15 cellular contexts compared by ENCODE assay signal in genomic region chr2:137179542-137179941, GRCh38.
DNase-seq lines count a peak whose midpoint lies in the region; ATAC-seq and TF ChIP-seq lines count a peak whose summit lies in the region.
"Had no signal": no experiment of that assay in that cellular context is flagged by ENCODE, and none has a peak within 500 bp of the region (broad histone marks: within the 10 kb centered on the region; RNA-seq: fewer than 3 reads in every experiment).

No MANE protein-coding gene starts in this region.

- H3K4me3 Mint-ChIP-seq in nephron progenitor cell: no peak overlapping the region
- H3K4me3 Mint-ChIP-seq: CD8-positive, alpha-beta memory T cell had no signal

- H3K9me3 Mint-ChIP-seq in nephron progenitor cell: no peaks in the 10 kb centered on the region

- H4K20me1 ChIP-seq in SK-N-SH (ENCODE audit: insufficient read depth): no peaks in the 10 kb centered on the region

- H3K36me3 ChIP-seq in SK-N-SH (replicated peaks in 1 of 2; ENCODE audit: control insufficient read depth in 1 of 2, insufficient read depth in 2 of 2, low read length in 1 of 2): no peaks in the 10 kb centered on the region
- H3K36me3 ChIP-seq in skeletal muscle satellite cell (ENCODE audit: insufficient read depth, low read length): no peaks in the 10 kb centered on the region

- H3K9ac ChIP-seq in SK-N-SH (no peak overlapping the region), skeletal muscle satellite cell (ENCODE audit: low read depth, low read length) (no peak overlapping the region)

- no peaks in the 10 kb centered on the region for H3K9me2 ChIP-seq in SK-N-SH

- DNase-seq in SK-N-SH: no peak
- peak; percentile 67 for DNase-seq in RWPE1 (ENCODE audit: low spot score)
- DNase-seq in epithelial cell of prostate (ENCODE audit: low read depth, low spot score): no peak
- DNase-seq in nephron progenitor cell: no peak
- no peak for DNase-seq in NCI-H82 treated with DMSO at 0.1 percent for 48 hours (lab: John Stamatoyannopoulos, UW; ENCODE audit: unreplicated experiment)
- DNase-seq in AG08395 (ENCODE audit: low spot score): no peak
- DNase-seq: CD8-positive, alpha-beta memory T cell; H7; MM.1S; NCI-H1105; NCI-H187; SHP77 had no signal

- TF ChIP-seq CTCF in SK-N-SH (IDR thresholded peaks at IDR 0.05) (no peak), RWPE1 (conservative IDR thresholded peaks at IDR 0.05; ENCODE audit: low read depth) (no peak), nephron progenitor cell (IDR thresholded peaks at IDR 0.05) (no peak)

- no peak for TF ChIP-seq EP300 in SK-N-SH (IDR thresholded peaks at IDR 0.05; ENCODE audit: borderline replicate concordance in 1 of 2, low read depth in 1 of 2, low read length in 1 of 2)

- H3K4me3 ChIP-seq in SK-N-SH (ENCODE audit: low read depth in 2 of 2, low read length in 1 of 2) (no peak overlapping the region), skeletal muscle satellite cell (ENCODE audit: low read length) (no peak overlapping the region)

- POLR2A ChIA-PET in SK-N-SH (lab: Yijun Ruan, JAX): no interaction called here
- POLR2A ChIA-PET in RWPE1 (lab: Yijun Ruan, JAX; ENCODE audit: low non-redundant PET): no interaction called here

- peak overlapping the region; percentile 21; the same call in 1 of the 2 replicates for H2AFZ ChIP-seq in SK-N-SH (ENCODE audit: low read depth)

- ATAC-seq in SK-N-SH treated with all-trans-retinoic acid at 6 μM for 48 hours: no peak

- H3F3A ChIP-seq in SK-N-SH (replicated peaks; ENCODE audit: insufficient read depth): peaks cover 10% of the 10 kb centered on the region

- no peaks in the 10 kb centered on the region for H3K27me3 Mint-ChIP-seq in nephron progenitor cell (ENCODE audit: low read depth, poor library complexity)
- H3K27me3 Mint-ChIP-seq: CD8-positive, alpha-beta memory T cell had no signal

- H3K4me2 ChIP-seq in SK-N-SH (no peak overlapping the region; the same call in 1 of the 2 replicates), skeletal muscle satellite cell (ENCODE audit: low read length) (peak overlapping the region; percentile 56)

- H3K27ac ChIP-seq in SK-N-SH (ENCODE audit: low read depth in 2 of 2, low read length in 1 of 2) (peak overlapping the region in 1 of 2 experiments; percentile 48; a peak in 1 of 4 replicates), RWPE1 (no peak overlapping the region), epithelial cell of prostate (peak overlapping the region; percentile 91)
- H3K27ac ChIP-seq: 22Rv1 had no signal

- no peak overlapping the region for H3K27ac Mint-ChIP-seq in nephron progenitor cell
- H3K27ac Mint-ChIP-seq: CD8-positive, alpha-beta memory T cell had no signal

- H3K4me1 Mint-ChIP-seq in nephron progenitor cell: no peaks in the 10 kb centered on the region
- H3K4me1 Mint-ChIP-seq: CD8-positive, alpha-beta memory T cell had no signal

- H3K27me3 ChIP-seq in SK-N-SH (ENCODE audit: insufficient read depth): no peaks in the 10 kb centered on the region
- no peaks in the 10 kb centered on the region for H3K27me3 ChIP-seq in skeletal muscle satellite cell (ENCODE audit: control insufficient read depth, insufficient read depth, low read length)

- CTCF ChIA-PET in SK-N-SH (lab: Yijun Ruan, JAX): no interaction called here
- CTCF ChIA-PET in RWPE1 (lab: Yijun Ruan, JAX): interaction anchor here (0.6 kb wide), 1 partner anchor 454 kb away, joined by 8 read pairs; no protein-coding TSS in a partner anchor

- H3K9me3 ChIP-seq in SK-N-SH (no peaks in the 10 kb centered on the region), skeletal muscle satellite cell (replicated peaks; ENCODE audit: low read length) (no peaks in the 10 kb centered on the region)

- H3K79me2 ChIP-seq in SK-N-SH (ENCODE audit: insufficient read depth): no peaks in the 10 kb centered on the region

- TF ChIP-seq RAD21 in SK-N-SH (IDR thresholded peaks at IDR 0.05; ENCODE audit: low read length): no peak

- no peaks in the 10 kb centered on the region for H3K36me3 Mint-ChIP-seq in nephron progenitor cell (ENCODE audit: low read depth)
- H3K36me3 Mint-ChIP-seq: CD8-positive, alpha-beta memory T cell had no signal

- H3K4me1 ChIP-seq in SK-N-SH (ENCODE audit: control insufficient read depth in 1 of 2, insufficient read depth in 2 of 2, low read depth in 1 of 2, low read length in 1 of 2) (peaks cover 0 to 12% of the 10 kb centered on the region in 2 experiments; a peak in 2 of 4 replicates), skeletal muscle satellite cell (ENCODE audit: control insufficient read depth, insufficient read depth, low read length) (peaks cover 29% of the 10 kb centered on the region)

TF ChIP-seq in SK-N-SH, 30 proteins besides CTCF, POLR2A, EP300 and RAD21:
- TF ChIP-seq FOXJ3 (CRISPR knock-in tag; IDR thresholded peaks at IDR 0.05): no peak
- TF ChIP-seq GABPA (IDR thresholded peaks at IDR 0.05; ENCODE audit: low read depth): no peak
- TF ChIP-seq YY1 (IDR thresholded peaks at IDR 0.05; ENCODE audit: low read depth): no peak
- no peak for TF ChIP-seq MAX (IDR thresholded peaks at IDR 0.05; ENCODE audit: low read depth)
- TF ChIP-seq SIN3A (IDR thresholded peaks at IDR 0.05; ENCODE audit: borderline replicate concordance, low read depth, low read length): no peak

TF ChIP-seq in SK-N-SH treated with all-trans-retinoic acid at 6 μM for 48 hours, 23 proteins besides CTCF, POLR2A, EP300 and RAD21 (continues in another document):
- no peak for TF ChIP-seq ZNF8 (CRISPR knock-in tag; IDR thresholded peaks at IDR 0.05)
- TF ChIP-seq ZFP3 (CRISPR knock-in tag; IDR thresholded peaks at IDR 0.05): no peak
- TF ChIP-seq TCF4 (CRISPR knock-in tag; IDR thresholded peaks at IDR 0.05; ENCODE audit: borderline replicate concordance): no peak
- TF ChIP-seq SNAI2 (CRISPR knock-in tag; IDR thresholded peaks at IDR 0.05): no peak
- no peak for TF ChIP-seq ZC3H10 (CRISPR knock-in tag; IDR thresholded peaks at IDR 0.05)
- no peak for TF ChIP-seq TOX (CRISPR knock-in tag; IDR thresholded peaks at IDR 0.05; ENCODE audit: borderline replicate concordance)
- no peak for TF ChIP-seq CSDC2 (CRISPR knock-in tag; IDR thresholded peaks at IDR 0.05)
- no peak for TF ChIP-seq CSRNP3 (CRISPR knock-in tag; IDR thresholded peaks at IDR 0.05)
- TF ChIP-seq GLIS3 (CRISPR knock-in tag; IDR thresholded peaks at IDR 0.05): no peak
- no peak for TF ChIP-seq POU6F1 (CRISPR knock-in tag; IDR thresholded peaks at IDR 0.05; ENCODE audit: borderline replicate concordance, low read depth)
- no peak for TF ChIP-seq CREB5 (CRISPR knock-in tag; IDR thresholded peaks at IDR 0.05; ENCODE audit: low read depth)
- no peak for TF ChIP-seq ISL1 (CRISPR knock-in tag; IDR thresholded peaks at IDR 0.05)
- TF ChIP-seq RARB (CRISPR knock-in tag; IDR thresholded peaks at IDR 0.05): no peak
- TF ChIP-seq ZNF565 (CRISPR knock-in tag; conservative IDR thresholded peaks at IDR 0.05; ENCODE audit: low read depth): no peak
- no peak for TF ChIP-seq PATZ1 (CRISPR knock-in tag; IDR thresholded peaks at IDR 0.05; ENCODE audit: borderline replicate concordance)
